ENCODE assay signal across 16 cellular contexts in the genomic region with DNA sequence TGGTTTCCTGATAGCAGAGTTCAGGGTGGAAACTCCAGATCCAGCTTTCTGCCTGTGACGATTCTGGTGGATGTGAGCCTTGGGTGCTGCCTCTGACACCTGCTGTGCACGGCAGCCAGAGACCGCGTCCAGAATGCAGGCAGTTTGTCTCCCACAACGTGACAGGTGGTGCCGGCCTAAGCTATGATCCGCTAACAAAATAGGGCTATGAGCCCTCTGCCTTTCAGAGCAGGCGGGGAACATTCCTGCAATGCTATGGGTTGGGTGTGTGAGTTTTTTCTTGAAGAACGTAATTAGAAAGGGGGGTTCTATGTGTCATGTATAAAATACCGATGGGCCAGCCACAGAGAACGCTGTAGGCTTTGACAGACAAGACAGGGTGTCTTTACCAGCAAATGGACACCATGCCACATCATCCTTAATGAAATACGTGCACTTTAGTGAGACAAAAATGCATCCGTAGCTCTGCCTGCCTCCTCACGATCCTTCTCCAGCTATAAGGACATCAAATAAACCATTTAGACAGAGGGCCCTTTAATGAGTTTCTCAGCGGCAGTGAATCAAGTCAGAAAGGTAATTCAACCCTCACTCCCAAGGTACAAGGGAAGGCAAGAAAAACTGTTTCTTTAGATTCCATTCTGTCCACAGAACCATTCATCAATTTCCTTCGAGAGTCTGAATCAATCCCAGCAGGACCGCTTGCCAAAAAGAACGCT.
"Had no signal": no experiment of that assay in that cellular context is flagged by ENCODE, and none has a peak within 500 bp of the region (broad histone marks: within the 10 kb centered on the region; RNA-seq: fewer than 3 reads in every experiment).

No MANE protein-coding gene starts in this region.

- H3K36me3 ChIP-seq: brain microvascular endothelial cell, thoracic aorta had no signal

- H3K4me3 Mint-ChIP-seq: activated B cell treated with CpG ODN at 0.5 μM for 24 hours; activated CD4-positive, alpha-beta T cell treated with anti-CD3 and anti-CD28 coated beads, Interleukin-2, amount 10 ng/mL, durations not matched to agents 7 days and 5 days; endodermal cell; immature natural killer cell; natural killer cell treated with Interleukin-12 subunit alpha and Interleukin-12 subunit beta and Interleukin-15 and Interleukin-18, amount 100 ng/mL, for 72 hours; stimulated activated naive CD8-positive, alpha-beta T cell treated with anti-CD3 and anti-CD28 coated beads, Interleukin-15, amount 100 ng/mL, for 72 hours; T-helper 17 cell had no signal

- H3K36me3 Mint-ChIP-seq: immature natural killer cell; natural killer cell treated with Interleukin-12 subunit alpha and Interleukin-12 subunit beta and Interleukin-15 and Interleukin-18, amount 100 ng/mL, for 72 hours had no signal

- FAIRE-seq: TTC549 had no signal

- DNase-seq: activated B cell treated with CpG ODN at 0.5 μM for 24 hours; activated CD4-positive, alpha-beta T cell treated with anti-CD3 and anti-CD28 coated beads, Interleukin-2, amount 10 ng/mL, durations not matched to agents 7 days and 5 days; activated naive CD4-positive, alpha-beta T cell treated with anti-CD3 and anti-CD28 coated beads, Interleukin-2, amount 50 U/mL, for 16 hours; amniotic stem cell; brain microvascular endothelial cell; immature natural killer cell; left cardiac atrium; mucosa of descending colon; stimulated activated CD4-positive, alpha-beta T cell treated with anti-CD3 and anti-CD28 coated beads, Interleukin-15, amount 100 ng/mL, for 24 hours; stimulated activated CD4-positive, alpha-beta T cell treated with anti-CD3 and anti-CD28 coated beads, Interleukin-4, amount 100 ng/mL, for 24 hours; stimulated activated naive CD8-positive, alpha-beta T cell treated with anti-CD3 and anti-CD28 coated beads, Interleukin-15, amount 100 ng/mL, for 72 hours; T-helper 17 cell had no signal

- H3K27me3 ChIP-seq: brain microvascular endothelial cell had no signal

- H3K9me3 Mint-ChIP-seq: activated B cell treated with CpG ODN at 0.5 μM for 24 hours; activated CD4-positive, alpha-beta T cell treated with anti-CD3 and anti-CD28 coated beads, Interleukin-2, amount 10 ng/mL, durations not matched to agents 7 days and 5 days; endodermal cell; immature natural killer cell; natural killer cell treated with Interleukin-12 subunit alpha and Interleukin-12 subunit beta and Interleukin-15 and Interleukin-18, amount 100 ng/mL, for 72 hours; stimulated activated naive CD8-positive, alpha-beta T cell treated with anti-CD3 and anti-CD28 coated beads, Interleukin-15, amount 100 ng/mL, for 72 hours had no signal

- H3K9me3 ChIP-seq: mucosa of descending colon, thoracic aorta had no signal

- H3K4me3 ChIP-seq: mucosa of descending colon, thoracic aorta had no signal

- ATAC-seq: left cardiac atrium; mucosa of descending colon; natural killer cell treated with Interleukin-12 subunit alpha and Interleukin-12 subunit beta and Interleukin-15 and Interleukin-18, amount 100 ng/mL, for 72 hours; stimulated activated naive CD8-positive, alpha-beta T cell treated with anti-CD3 and anti-CD28 coated beads, Interleukin-15, amount 100 ng/mL, for 72 hours; T-helper 17 cell had no signal

- H3K27ac ChIP-seq: brain microvascular endothelial cell, thoracic aorta had no signal

- H3K27ac Mint-ChIP-seq: activated B cell treated with CpG ODN at 0.5 μM for 24 hours; activated CD4-positive, alpha-beta T cell treated with anti-CD3 and anti-CD28 coated beads, Interleukin-2, amount 10 ng/mL, durations not matched to agents 7 days and 5 days; endodermal cell; immature natural killer cell; natural killer cell treated with Interleukin-12 subunit alpha and Interleukin-12 subunit beta and Interleukin-15 and Interleukin-18, amount 100 ng/mL, for 72 hours; stimulated activated naive CD8-positive, alpha-beta T cell treated with anti-CD3 and anti-CD28 coated beads, Interleukin-15, amount 100 ng/mL, for 72 hours; T-helper 17 cell had no signal

- H3K4me1 Mint-ChIP-seq: activated B cell treated with CpG ODN at 0.5 μM for 24 hours; activated CD4-positive, alpha-beta T cell treated with anti-CD3 and anti-CD28 coated beads, Interleukin-2, amount 10 ng/mL, durations not matched to agents 7 days and 5 days; immature natural killer cell; stimulated activated naive CD8-positive, alpha-beta T cell treated with anti-CD3 and anti-CD28 coated beads, Interleukin-15, amount 100 ng/mL, for 72 hours had no signal
